Comparison of ENCODE assay signal across 22 cellular contexts in the genomic region with DNA sequence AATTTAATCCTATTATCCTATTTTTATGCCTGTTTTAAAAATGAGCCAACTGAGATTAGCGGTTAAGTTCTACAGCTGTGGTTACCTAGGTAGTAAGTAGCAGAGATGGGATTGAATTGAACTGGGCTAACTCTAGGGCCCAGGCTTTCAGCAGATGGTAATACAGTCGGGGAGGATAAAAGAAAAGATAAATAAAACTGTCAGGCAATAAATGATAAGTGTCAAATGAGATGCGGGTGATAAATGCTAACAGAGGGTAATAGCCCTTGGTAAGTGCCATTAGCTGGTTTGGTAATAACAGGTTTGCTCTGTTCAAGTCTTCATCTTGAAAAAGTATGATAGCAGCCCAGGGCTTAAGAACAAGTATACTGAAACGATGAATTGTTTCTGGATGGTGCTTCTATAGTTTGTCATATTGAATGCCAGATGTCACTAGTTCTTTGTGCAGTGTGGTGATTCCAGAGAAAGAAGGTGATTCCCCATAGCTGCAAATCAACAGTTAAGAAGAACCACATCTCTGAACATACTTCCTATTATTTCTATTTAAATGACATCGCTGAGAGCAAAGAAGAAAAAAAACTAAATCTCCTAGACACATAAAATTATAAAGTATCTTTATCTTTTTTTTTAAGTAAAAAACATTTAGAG.
DNase-seq lines count a peak whose midpoint lies in the region; ATAC-seq and TF ChIP-seq lines count a peak whose summit lies in the region.
"Had no signal": no experiment of that assay in that cellular context is flagged by ENCODE, and none has a peak within 500 bp of the region (broad histone marks: within the 10 kb centered on the region; RNA-seq: fewer than 3 reads in every experiment).

No MANE protein-coding gene starts in this region.

- no peaks in the 10 kb centered on the region for H3K36me3 ChIP-seq in neural cell (ENCODE audit: insufficient read depth, low read length)
- H3K36me3 ChIP-seq in mucosa of descending colon (ENCODE audit: low read depth) = no peaks in the 10 kb centered on the region
- H3K36me3 ChIP-seq: neutrophil, sigmoid colon, tibial artery had no signal

- no peak for ATAC-seq in mucosa of descending colon
- ATAC-seq: A549, left ventricle myocardium superior had no signal

- TF ChIP-seq EP300 in neural cell (conservative IDR thresholded peaks at IDR 0.05; ENCODE audit: poor library complexity, severe bottlenecking) = peak; percentile 92

- H3K9me3 ChIP-seq in neural cell (ENCODE audit: low read length) (no peaks in the 10 kb centered on the region), mucosa of descending colon (no peaks in the 10 kb centered on the region)
- H3K9me3 ChIP-seq: A549, neutrophil, sigmoid colon, tibial artery had no signal

- 59 to 66% methylated on average over 5 of the region's 5 CpGs for WGBS in lower leg skin, 2 donors

- H3K79me2 ChIP-seq in neural cell (replicated peaks; ENCODE audit: insufficient read depth, low read length) = no peaks in the 10 kb centered on the region

- H3K9ac ChIP-seq in neural cell (ENCODE audit: low read length) = no peak overlapping the region

- peaks cover 36% of the 10 kb centered on the region for H3K27me3 ChIP-seq in neural cell (ENCODE audit: insufficient read depth, low read depth, low read length)
- H3K27me3 ChIP-seq: sigmoid colon, tibial artery had no signal

- TF ChIP-seq CTCF in neural cell (IDR thresholded peaks at IDR 0.05; ENCODE audit: poor library complexity, severe bottlenecking) (peak; percentile 11), mucosa of descending colon (IDR thresholded peaks at IDR 0.05) (no peak), lower leg skin (IDR thresholded peaks at IDR 0.05) (no peak)

- DNase-seq in NCI-H748 (lab: John Stamatoyannopoulos, UW; ENCODE audit: unreplicated experiment) (peak; percentile 46), NCI-H748 treated with DMSO at 0.1 percent for 48 hours (lab: John Stamatoyannopoulos, UW) (no peak), NCI-H128 (lab: John Stamatoyannopoulos, UW; ENCODE audit: unreplicated experiment) (peak; percentile 29), NCI-H524 treated with DMSO at 0.1 percent for 48 hours (lab: John Stamatoyannopoulos, UW) (peak; percentile 96), mucosa of descending colon (no peak), hippocampal formation (lab: John Stamatoyannopoulos, UW) (no peak), lower leg skin (ENCODE audit: low spot score in 2 of 2) (no peak)
- DNase-seq: activated CD4-positive, alpha-beta T cell treated with anti-CD3 and anti-CD28 coated beads, Interleukin-2, amount 50 U/mL, for 48 hours; activated naive CD4-positive, alpha-beta T cell treated with Interleukin-2 at 50 U/mL for 16 hours; CD4-positive, CD25-positive, alpha-beta regulatory T cell; dermis blood vessel endothelial cell; endodermal cell; left ventricle myocardium superior; NCI-H1436 treated with DMSO at 0.1 percent for 48 hours; NCI-H2171 treated with DMSO at 0.1 percent for 48 hours; sigmoid colon; stimulated activated CD4-positive, alpha-beta T cell treated with anti-CD3 and anti-CD28 coated beads, Interleukin-4, amount 100 ng/mL, for 1 hour; tibial artery had no signal

- TF ChIP-seq POLR2A in lower leg skin (IDR thresholded peaks at IDR 0.05) = no peak

- no peaks in the 10 kb centered on the region for H3K9me2 ChIP-seq in neural cell (ENCODE audit: insufficient read depth, low read length)

- H3K4me3 ChIP-seq in neural cell (ENCODE audit: low read length) = no peak overlapping the region
- H3K4me3 ChIP-seq in mucosa of descending colon = no peak overlapping the region
- H3K4me3 ChIP-seq in lower leg skin (ENCODE audit: low read depth, poor library complexity, severe bottlenecking) = no peak overlapping the region
- H3K4me3 ChIP-seq: A549, sigmoid colon, SK-N-MC, tibial artery had no signal

- peaks cover 2% of the 10 kb centered on the region for H3F3A ChIP-seq in neural cell (ENCODE audit: insufficient read depth, low read length, poor library complexity, severe bottlenecking)

- no peaks in the 10 kb centered on the region for H3K4me1 ChIP-seq in mucosa of descending colon (ENCODE audit: low read depth)
- H3K4me1 ChIP-seq: A549, tibial artery had no signal

- no peak overlapping the region for H3K27ac ChIP-seq in neural cell (ENCODE audit: low read length)
- H3K27ac ChIP-seq: A549, neutrophil, sigmoid colon, SK-N-MC, tibial artery had no signal

- H4K20me1 ChIP-seq in neural cell (ENCODE audit: insufficient read depth) = no peaks in the 10 kb centered on the region

- intact Hi-C loops in mucosa of descending colon (cut with DNase I, micrococcal nuclease) (no loop called here), lower leg skin (cut with DNase I; ENCODE audit: low total_unique reads) (no loop called here)

- peak; percentile 15 for TF ChIP-seq RAD21 in neural cell (conservative IDR thresholded peaks at IDR 0.05)

- H3K4me2 ChIP-seq in neural cell (ENCODE audit: low read length) = no peak overlapping the region
- H3K4me2 ChIP-seq: A549 had no signal

- H2AFZ ChIP-seq in neural cell (ENCODE audit: low read depth, low read length) = no peak overlapping the region

TF ChIP-seq in neural cell, 6 proteins besides CTCF, POLR2A, EP300 and RAD21:
- TF ChIP-seq POLR2AphosphoS5 (IDR thresholded peaks at IDR 0.05) = peak; percentile 85
- TF ChIP-seq, protein P1, sequence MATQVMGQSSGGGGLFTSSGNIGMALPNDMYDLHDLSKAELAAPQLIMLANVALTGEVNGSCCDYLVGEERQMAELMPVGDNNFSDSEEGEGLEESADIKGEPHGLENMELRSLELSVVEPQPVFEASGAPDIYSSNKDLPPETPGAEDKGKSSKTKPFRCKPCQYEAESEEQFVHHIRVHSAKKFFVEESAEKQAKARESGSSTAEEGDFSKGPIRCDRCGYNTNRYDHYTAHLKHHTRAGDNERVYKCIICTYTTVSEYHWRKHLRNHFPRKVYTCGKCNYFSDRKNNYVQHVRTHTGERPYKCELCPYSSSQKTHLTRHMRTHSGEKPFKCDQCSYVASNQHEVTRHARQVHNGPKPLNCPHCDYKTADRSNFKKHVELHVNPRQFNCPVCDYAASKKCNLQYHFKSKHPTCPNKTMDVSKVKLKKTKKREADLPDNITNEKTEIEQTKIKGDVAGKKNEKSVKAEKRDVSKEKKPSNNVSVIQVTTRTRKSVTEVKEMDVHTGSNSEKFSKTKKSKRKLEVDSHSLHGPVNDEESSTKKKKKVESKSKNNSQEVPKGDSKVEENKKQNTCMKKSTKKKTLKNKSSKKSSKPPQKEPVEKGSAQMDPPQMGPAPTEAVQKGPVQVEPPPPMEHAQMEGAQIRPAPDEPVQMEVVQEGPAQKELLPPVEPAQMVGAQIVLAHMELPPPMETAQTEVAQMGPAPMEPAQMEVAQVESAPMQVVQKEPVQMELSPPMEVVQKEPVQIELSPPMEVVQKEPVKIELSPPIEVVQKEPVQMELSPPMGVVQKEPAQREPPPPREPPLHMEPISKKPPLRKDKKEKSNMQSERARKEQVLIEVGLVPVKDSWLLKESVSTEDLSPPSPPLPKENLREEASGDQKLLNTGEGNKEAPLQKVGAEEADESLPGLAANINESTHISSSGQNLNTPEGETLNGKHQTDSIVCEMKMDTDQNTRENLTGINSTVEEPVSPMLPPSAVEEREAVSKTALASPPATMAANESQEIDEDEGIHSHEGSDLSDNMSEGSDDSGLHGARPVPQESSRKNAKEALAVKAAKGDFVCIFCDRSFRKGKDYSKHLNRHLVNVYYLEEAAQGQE (IDR thresholded peaks at IDR 0.05; ENCODE audit: borderline replicate concordance) = no peak

Comparison
In these comparisons a context has a peak if more than half of its experiments do, and no peak if none do; other contexts are left out.
1. DNase-seq: peak in NCI-H748 (single experiment), NCI-H128 (single experiment) and NCI-H524 treated with DMSO at 0.1 percent for 48 hours (single experiment); none in NCI-H748 treated with DMSO at 0.1 percent for 48 hours (single experiment), mucosa of descending colon (0 of 3), hippocampal formation (0 of 2) and lower leg skin (0 of 2).